In the genomic region with DNA sequence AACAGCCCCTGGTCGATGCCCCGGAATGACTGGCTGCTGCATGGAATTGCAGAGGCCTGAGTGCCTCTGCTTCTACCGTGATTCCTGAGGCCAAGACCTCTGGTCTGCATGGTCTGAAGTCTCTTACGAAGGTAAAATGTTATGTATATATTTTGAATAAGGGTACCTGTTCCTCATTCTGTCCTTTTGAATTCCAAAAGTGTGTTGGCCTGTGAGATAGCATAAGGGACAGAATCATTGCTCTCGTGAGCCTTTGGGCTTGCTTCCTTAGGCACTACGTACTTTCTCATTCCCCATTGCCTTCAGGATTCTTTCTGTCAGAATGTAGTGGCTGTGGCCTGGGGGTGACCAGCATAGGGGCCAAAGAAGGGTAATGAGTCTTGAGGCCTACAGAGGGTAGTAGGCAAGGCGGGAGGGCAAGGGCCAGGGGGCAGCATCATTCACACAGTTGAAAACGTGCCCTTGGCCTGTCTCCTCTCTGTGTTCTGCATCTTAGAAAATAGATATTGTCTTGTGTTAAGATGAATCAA, we compare ENCODE assay signal across 14 cellular contexts. TPM values are rescaled to one million over a fixed set of nuclear protein-coding genes. Genes with fewer than 3 reads are reported as not detected.
DNase-seq lines count a peak whose midpoint lies in the region; ATAC-seq and TF ChIP-seq lines count a peak whose summit lies in the region.
"Had no signal": no experiment of that assay in that cellular context is flagged by ENCODE, and none has a peak within 500 bp of the region (broad histone marks: within the 10 kb centered on the region; RNA-seq: fewer than 3 reads in every experiment).

No MANE protein-coding gene starts in this region.

- H3K27me3 Mint-ChIP-seq in CD4-positive, CD25-positive, alpha-beta regulatory T cell: no peaks in the 10 kb centered on the region
- H3K27me3 Mint-ChIP-seq in GM23338 (ENCODE audit: insufficient read depth, low read depth, poor library complexity) (peaks cover 1% of the 10 kb centered on the region), chondrocyte (ENCODE audit: low read depth) (no peaks in the 10 kb centered on the region)

- H3K27ac Mint-ChIP-seq in CD4-positive, CD25-positive, alpha-beta regulatory T cell: peak overlapping the region; percentile 3 to 94 (median 76)
- H3K27ac Mint-ChIP-seq in GM23338 (no peak overlapping the region), chondrocyte (ENCODE audit: unreplicated experiment) (peak overlapping the region; percentile 12)

- H3K9me2 ChIP-seq in GM23338 (ENCODE audit: insufficient read depth): no peaks in the 10 kb centered on the region

- H2AFZ ChIP-seq in GM23338 (no peak overlapping the region), smooth muscle cell (ENCODE audit: low read depth) (no peak overlapping the region)

- H4K20me1 ChIP-seq in GM23338 (replicated peaks; ENCODE audit: insufficient read depth) (no peaks in the 10 kb centered on the region; the same call in 1 of the 2 replicates), smooth muscle cell (ENCODE audit: low read depth) (peaks cover 65% of the 10 kb centered on the region)

- H3K4me1 ChIP-seq in CD4-positive, CD25-positive, alpha-beta regulatory T cell (ENCODE audit: control insufficient read depth, insufficient read depth, low read length, poor library complexity, severe bottlenecking): peaks cover 54% of the 10 kb centered on the region
- H3K4me1 ChIP-seq in GM23338 (ENCODE audit: insufficient read depth) (no peaks in the 10 kb centered on the region), smooth muscle cell (ENCODE audit: low read depth) (no peaks in the 10 kb centered on the region), stomach (peaks cover 5 to 26% (median 15%) of the 10 kb centered on the region in 4 donors)
- H3K4me1 ChIP-seq: SJCRH30 had no signal

- TF ChIP-seq POLR2A in stomach (IDR thresholded peaks at IDR 0.05): no peak

- DNase-seq in CD4-positive, CD25-positive, alpha-beta regulatory T cell: no peak
- DNase-seq in GM23338 (ENCODE audit: low spot score) (no peak), chondrocyte (ENCODE audit: low spot score) (no peak), smooth muscle cell (lab: John Stamatoyannopoulos, UW; ENCODE audit: unreplicated experiment) (no peak), stomach (no peak), medulla oblongata (ENCODE audit: extremely low spot score) (no peak)
- DNase-seq: KG1, NCI-H1092 treated with DMSO at 0.1 percent for 48 hours, NCI-H1694 treated with DMSO at 0.1 percent for 48 hours, NCI-H345, NCI-H526 treated with DMSO at 0.1 percent for 48 hours, SJCRH30 had no signal

- H3K4me3 ChIP-seq in CD4-positive, CD25-positive, alpha-beta regulatory T cell (ENCODE audit: low read depth, low read length): no peak overlapping the region
- H3K4me3 ChIP-seq in GM23338 (no peak overlapping the region), smooth muscle cell (no peak overlapping the region), stomach (no peak overlapping the region)
- H3K4me3 ChIP-seq: BLaER1, SJCRH30 had no signal

- H3K36me3 ChIP-seq in CD4-positive, CD25-positive, alpha-beta regulatory T cell (ENCODE audit: control insufficient read depth, insufficient read depth, low read length): peaks cover 6% of the 10 kb centered on the region
- H3K36me3 ChIP-seq in GM23338 (ENCODE audit: insufficient read depth): no peaks in the 10 kb centered on the region
- no peaks in the 10 kb centered on the region for H3K36me3 ChIP-seq in smooth muscle cell (ENCODE audit: low read depth)
- peaks cover 0 to 5% (median 0%) of the 10 kb centered on the region in 4 donors for H3K36me3 ChIP-seq in stomach
- H3K36me3 ChIP-seq: SJCRH30 had no signal

- peaks cover 0 to 7% of the 10 kb centered on the region in 2 experiments for H3K9me3 ChIP-seq in CD4-positive, CD25-positive, alpha-beta regulatory T cell (ENCODE audit: control insufficient read depth in 2 of 2, low read length in 2 of 2)
- H3K9me3 ChIP-seq in smooth muscle cell (replicated peaks; ENCODE audit: low read depth): no peaks in the 10 kb centered on the region
- no peaks in the 10 kb centered on the region for H3K9me3 ChIP-seq in stomach

- intact Hi-C loops in stomach (cut with DNase I; ENCODE audit: low total_unique reads): no loop called here

- H3K36me3 Mint-ChIP-seq in CD4-positive, CD25-positive, alpha-beta regulatory T cell: peaks cover 11% of the 10 kb centered on the region
- peaks cover 4% of the 10 kb centered on the region for H3K36me3 Mint-ChIP-seq in GM23338 (ENCODE audit: low read depth)
- H3K36me3 Mint-ChIP-seq in chondrocyte (ENCODE audit: low read depth): no peaks in the 10 kb centered on the region

- TF ChIP-seq CTCF in GM23338 (conservative IDR thresholded peaks at IDR 0.05; ENCODE audit: low read depth in 2 of 2): no peak
- no peak for TF ChIP-seq CTCF in chondrocyte (IDR thresholded peaks at IDR 0.05)
- TF ChIP-seq CTCF in smooth muscle cell (IDR thresholded peaks at IDR 0.05; ENCODE audit: borderline replicate concordance, insufficient read depth, poor library complexity, severe bottlenecking): no peak
- no peak for TF ChIP-seq CTCF in stomach (IDR thresholded peaks at IDR 0.05)

- H3K9me3 Mint-ChIP-seq in CD4-positive, CD25-positive, alpha-beta regulatory T cell: no peaks in the 10 kb centered on the region
- peaks cover 13% of the 10 kb centered on the region for H3K9me3 Mint-ChIP-seq in GM23338
- H3K9me3 Mint-ChIP-seq in chondrocyte (ENCODE audit: low read depth): no peaks in the 10 kb centered on the region

- H3K79me2 ChIP-seq in GM23338 (replicated peaks; ENCODE audit: insufficient read depth): peaks cover 31% of the 10 kb centered on the region
- H3K79me2 ChIP-seq in smooth muscle cell (ENCODE audit: low read depth): peaks cover 52% of the 10 kb centered on the region

- H3K4me1 Mint-ChIP-seq in CD4-positive, CD25-positive, alpha-beta regulatory T cell: peaks cover 14 to 76% (median 46%) of the 10 kb centered on the region in 4 donors
- peaks cover 5% of the 10 kb centered on the region; the same call in 2 of the 3 replicates for H3K4me1 Mint-ChIP-seq in GM23338
- peaks cover 24% of the 10 kb centered on the region for H3K4me1 Mint-ChIP-seq in chondrocyte (ENCODE audit: low read depth)

- no peak overlapping the region for H3K9ac ChIP-seq in smooth muscle cell (ENCODE audit: low read depth)
- H3K9ac ChIP-seq: BLaER1 had no signal

- H3K27me3 ChIP-seq in CD4-positive, CD25-positive, alpha-beta regulatory T cell (ENCODE audit: control insufficient read depth, insufficient read depth, low read length): no peaks in the 10 kb centered on the region
- H3K27me3 ChIP-seq in GM23338 (ENCODE audit: insufficient read depth) (no peaks in the 10 kb centered on the region), smooth muscle cell (ENCODE audit: low read depth) (no peaks in the 10 kb centered on the region), stomach (no peaks in the 10 kb centered on the region)
- H3K27me3 ChIP-seq: BLaER1, SJCRH30 had no signal

- ATAC-seq in CD4-positive, CD25-positive, alpha-beta regulatory T cell (ENCODE audit: low read depth in 2 of 2): no peak
- ATAC-seq in GM23338: peak; percentile 32; the same call in 1 of the 3 replicates
- no peak for ATAC-seq in HG02870 (IDR thresholded peaks at IDR 0.05; ENCODE audit: unreplicated experiment)

- peak overlapping the region; percentile 29 for H3K27ac ChIP-seq in CD4-positive, CD25-positive, alpha-beta regulatory T cell (ENCODE audit: insufficient read depth, low read length, poor library complexity, severe bottlenecking)
- no peak overlapping the region for H3K27ac ChIP-seq in GM23338 (ENCODE audit: low read depth)
- peak overlapping the region; percentile 94 for H3K27ac ChIP-seq in smooth muscle cell (ENCODE audit: low read depth)
- no peak overlapping the region for H3K27ac ChIP-seq in stomach
- H3K27ac ChIP-seq: BLaER1, SJCRH30 had no signal

- WGBS in smooth muscle cell (ENCODE audit: low lambda C conversion rate): 84% methylated on average over 8 of the region's 8 CpGs
- 84 to 97% (median 90%) methylated on average over 8 of the region's 8 CpGs for WGBS in stomach, 5 donors

- TF ChIP-seq EP300 in stomach (IDR thresholded peaks at IDR 0.05): no peak

- H3K4me2 ChIP-seq in GM23338 (no peak overlapping the region), smooth muscle cell (no peak overlapping the region)
- H3K4me2 ChIP-seq: BLaER1 had no signal

- no peaks in the 10 kb centered on the region for H3F3A ChIP-seq in GM23338 (replicated peaks; ENCODE audit: low read depth)
- peaks cover 18% of the 10 kb centered on the region for H3F3A ChIP-seq in smooth muscle cell (ENCODE audit: low read depth)

- H3K4me3 Mint-ChIP-seq in CD4-positive, CD25-positive, alpha-beta regulatory T cell: peak overlapping the region in 2 of 4 donors; percentile 10 to 48
- H3K4me3 Mint-ChIP-seq in GM23338 (no peak overlapping the region), chondrocyte (ENCODE audit: unreplicated experiment) (no peak overlapping the region)

TF ChIP-seq in GM23338, 12 proteins besides CTCF, POLR2A, EP300 and RAD21 (continues in another document):
- no peak for TF ChIP-seq NANOG (IDR thresholded peaks at IDR 0.05; ENCODE audit: borderline replicate concordance)
- no peak for TF ChIP-seq ZNF114 (CRISPR knock-in tag; IDR thresholded peaks at IDR 0.05)
- no peak for TF ChIP-seq ZNF331 (CRISPR knock-in tag; IDR thresholded peaks at IDR 0.05; ENCODE audit: low read depth)

RNA-seq across cellular contexts. Expression of gene TRAF3, which starts 19.5 kb away (rescaled TPM):
- 71.2 TPM for total RNA-seq in CD4-positive, CD25-positive, alpha-beta regulatory T cell
- 10 to 100 TPM; 17.7 to 26.9 (median 20.4) TPM for polyA plus RNA-seq in CD4-positive, CD25-positive, alpha-beta regulatory T cell
- total RNA-seq in GM23338 (2014; rRNA removed; shearing (Covaris generic)): 9.3 and 10.8 TPM in 2 replicates
- 3.5 and 3.7 TPM in 2 replicates for polyA plus RNA-seq in GM23338 (2016; fragmentation: Nextera tagmentation; extraction: Ambion mirVana)
- 15.0 to 20.1 TPM (median 18.4 TPM) in 3 replicates for total RNA-seq in chondrocyte
- total RNA-seq in smooth muscle cell: 10.8 and 24.6 TPM in 2 replicates
- polyA plus RNA-seq in smooth muscle cell: 9.4 and 13.1 TPM in 2 replicates
- total RNA-seq in stomach: 10 to 100 TPM in 1 of 5 donors, 1 to 10 TPM in 4; 4.0 to 30.1 (median 7.5) TPM
- 1 to 10 TPM; 3.5 to 7.0 (median 3.9) TPM for polyA plus RNA-seq in stomach

Comparison
In these comparisons a context has a peak if more than half of its experiments do, and no peak if none do; other contexts are left out.
1. H3K27ac ChIP-seq: peak in CD4-positive, CD25-positive, alpha-beta regulatory T cell (single experiment) and smooth muscle cell (single experiment); none in GM23338 (single experiment) and stomach (0 of 5).